Comparison of ENCODE assay signal across 13 cellular contexts in genomic region chr5:148956632-148957385, GRCh38.
A peak's percentile ranks its signal among the peaks of the same experiment; 100 is the strongest.
DNase-seq lines count a peak whose midpoint lies in the region; ATAC-seq and TF ChIP-seq lines count a peak whose summit lies in the region.
"Had no signal": no experiment of that assay in that cellular context is flagged by ENCODE, and none has a peak within 500 bp of the region (broad histone marks: within the 10 kb centered on the region; RNA-seq: fewer than 3 reads in every experiment).

No MANE protein-coding gene starts in this region.

- no peak overlapping the region for H3K4me3 Mint-ChIP-seq in stimulated activated naive CD8-positive, alpha-beta T cell treated with anti-CD3 and anti-CD28 coated beads, Interleukin-15, amount 100 ng/mL, for 72 hours
- H3K4me3 Mint-ChIP-seq: CD8-positive, alpha-beta memory T cell; memory B cell; T-cell had no signal

- H3K36me3 ChIP-seq in body of pancreas (replicated peaks in 1 of 2; ENCODE audit: insufficient read depth in 1 of 2, low read depth in 2 of 2) (no peaks in the 10 kb centered on the region), upper lobe of right lung (no peaks in the 10 kb centered on the region)

- H3K27ac ChIP-seq in body of pancreas (no peak overlapping the region), upper lobe of right lung (no peak overlapping the region)

- H3K9me3 Mint-ChIP-seq in stimulated activated naive CD8-positive, alpha-beta T cell treated with anti-CD3 and anti-CD28 coated beads, Interleukin-15, amount 100 ng/mL, for 72 hours, result no peaks in the 10 kb centered on the region
- H3K9me3 Mint-ChIP-seq: CD8-positive, alpha-beta memory T cell; memory B cell; T-cell had no signal

- H3K27ac Mint-ChIP-seq in stimulated activated naive CD8-positive, alpha-beta T cell treated with anti-CD3 and anti-CD28 coated beads, Interleukin-15, amount 100 ng/mL, for 72 hours, result no peak overlapping the region
- H3K27ac Mint-ChIP-seq: memory B cell, T-cell had no signal

- no peaks in the 10 kb centered on the region for H3K4me1 Mint-ChIP-seq in stimulated activated naive CD8-positive, alpha-beta T cell treated with anti-CD3 and anti-CD28 coated beads, Interleukin-15, amount 100 ng/mL, for 72 hours
- H3K4me1 Mint-ChIP-seq: T-cell had no signal

- H3K9me3 ChIP-seq in body of pancreas (no peaks in the 10 kb centered on the region), upper lobe of right lung (no peaks in the 10 kb centered on the region)

- peaks cover 8% of the 10 kb centered on the region for H3K27me3 Mint-ChIP-seq in stimulated activated naive CD8-positive, alpha-beta T cell treated with anti-CD3 and anti-CD28 coated beads, Interleukin-15, amount 100 ng/mL, for 72 hours

- intact Hi-C loops in body of pancreas (cut with DNase I) (no loop called here), upper lobe of right lung (cut with DNase I) (no loop called here)

- WGBS in body of pancreas, 2 donors, result 38 to 51% methylated on average over 1 to 3 of the region's 3 CpGs

- TF ChIP-seq CTCF in body of pancreas (IDR thresholded peaks at IDR 0.05), result no peak
- no peak for TF ChIP-seq CTCF in upper lobe of right lung (IDR thresholded peaks at IDR 0.05)

- H3K4me1 ChIP-seq in body of pancreas (peaks cover 20% of the 10 kb centered on the region), upper lobe of right lung (peaks cover 8% of the 10 kb centered on the region)

- ATAC-seq in stimulated activated naive CD8-positive, alpha-beta T cell treated with anti-CD3 and anti-CD28 coated beads, Interleukin-15, amount 100 ng/mL, for 72 hours, result peak; percentile 10
- ATAC-seq in stimulated activated naive CD8-positive, alpha-beta T cell treated with anti-CD3 and anti-CD28 coated beads, Interleukin-15, Interleukin-2, amounts not matched to agents 100 U/mL and 50 U/mL, for 24 hours, result no peak
- peak; percentile 61 for ATAC-seq in body of pancreas
- peak; percentile 91 for ATAC-seq in upper lobe of right lung
- no peak for ATAC-seq in GM19324 (IDR thresholded peaks at IDR 0.05; ENCODE audit: low FRiP score, unreplicated experiment)
- no peak for ATAC-seq in HG03442 (IDR thresholded peaks at IDR 0.05; ENCODE audit: unreplicated experiment)

- no peaks in the 10 kb centered on the region for H3K27me3 ChIP-seq in body of pancreas
- H3K27me3 ChIP-seq in upper lobe of right lung, result no peaks in the 10 kb centered on the region

- no peak for DNase-seq in stimulated activated naive CD8-positive, alpha-beta T cell treated with anti-CD3 and anti-CD28 coated beads, Interleukin-15, amount 100 ng/mL, for 72 hours
- no peak for DNase-seq in stimulated activated naive CD8-positive, alpha-beta T cell treated with anti-CD3 and anti-CD28 coated beads, Interleukin-15, Interleukin-2, amounts not matched to agents 100 U/mL and 50 U/mL, for 24 hours
- DNase-seq in body of pancreas (peak; percentile 37 to 71 (median 46)), islet precursor cell (peak; percentile 71), upper lobe of right lung (no peak), NCI-H1092 treated with DMSO at 0.1 percent for 48 hours (lab: John Stamatoyannopoulos, UW) (no peak)
- DNase-seq: NCI-H187 treated with DMSO at 0.1 percent for 48 hours, NCI-H510A treated with DMSO at 0.1 percent for 48 hours had no signal

- no peak overlapping the region for H3K4me3 ChIP-seq in body of pancreas
- no peak overlapping the region for H3K4me3 ChIP-seq in upper lobe of right lung

- TF ChIP-seq POLR2A in body of pancreas (IDR thresholded peaks at IDR 0.05), result no peak

Comparison
In these comparisons a context has a peak if more than half of its experiments do, and no peak if none do; other contexts are left out.
1. ATAC-seq: peak in stimulated activated naive CD8-positive, alpha-beta T cell treated with anti-CD3 and anti-CD28 coated beads, Interleukin-15, amount 100 ng/mL, for 72 hours (single experiment), body of pancreas (single experiment) and upper lobe of right lung (single experiment); none in stimulated activated naive CD8-positive, alpha-beta T cell treated with anti-CD3 and anti-CD28 coated beads, Interleukin-15, Interleukin-2, amounts not matched to agents 100 U/mL and 50 U/mL, for 24 hours (single experiment), GM19324 (single experiment) and HG03442 (single experiment).
2. DNase-seq: peak in body of pancreas (4 of 4) and islet precursor cell (single experiment); none in stimulated activated naive CD8-positive, alpha-beta T cell treated with anti-CD3 and anti-CD28 coated beads, Interleukin-15, amount 100 ng/mL, for 72 hours (0 of 2), stimulated activated naive CD8-positive, alpha-beta T cell treated with anti-CD3 and anti-CD28 coated beads, Interleukin-15, Interleukin-2, amounts not matched to agents 100 U/mL and 50 U/mL, for 24 hours (single experiment), upper lobe of right lung (single experiment) and NCI-H1092 treated with DMSO at 0.1 percent for 48 hours (single experiment).